ENCODE assay signal across 13 cellular contexts in genomic region chr2:33022989-33023731, GRCh38.
DNase-seq lines count a peak whose midpoint lies in the region; ATAC-seq lines count a peak whose summit lies in the region.
"Had no signal": no experiment of that assay in that cellular context is flagged by ENCODE, and none has a peak within 500 bp of the region (broad histone marks: within the 10 kb centered on the region; RNA-seq: fewer than 3 reads in every experiment).

No MANE protein-coding gene starts in this region.

- CTCF ChIA-PET in T-cell (lab: Charles Lee), result no interaction called here

- H3K27me3 Mint-ChIP-seq in T-cell, result peaks cover 15 to 36% of the 10 kb centered on the region in 2 donors

- peaks cover 0 to 6% (median 4%) of the 10 kb centered on the region in 3 donors for H3K9me3 Mint-ChIP-seq in T-cell
- H3K9me3 Mint-ChIP-seq: activated T-cell treated with anti-CD3 and anti-CD28 coated beads, Interleukin-2, amount 50 U/mL, for 24 hours had no signal

- DNase-seq in Caki2 (ENCODE audit: low read depth) (peak; percentile 40), OCI-M2 (lab: John Stamatoyannopoulos, UW; ENCODE audit: unreplicated experiment) (peak; percentile 44), epithelial cell of prostate (ENCODE audit: low read depth, low spot score) (peak; percentile 40), myocyte (ENCODE audit: low read depth) (peak; percentile 73), T-cell (no peak), 8988T (no peak)
- DNase-seq: activated T-cell treated with anti-CD3 and anti-CD28 coated beads, Interleukin-2, amount 50 U/mL, for 24 hours; DMS79 treated with DMSO at 0.1 percent for 48 hours; effector memory CD8-positive, alpha-beta T cell; NCI-H1092 had no signal

- no peak overlapping the region for H3K4me3 Mint-ChIP-seq in T-cell
- H3K4me3 Mint-ChIP-seq: activated T-cell treated with anti-CD3 and anti-CD28 coated beads, Interleukin-2, amount 50 U/mL, for 24 hours; effector memory CD8-positive, alpha-beta T cell; neural crest cell had no signal

- ATAC-seq in GM21360 (IDR thresholded peaks at IDR 0.05; ENCODE audit: unreplicated experiment) (no peak), T-cell (replicated peaks in 1 of 4) (no peak), GM21526 (IDR thresholded peaks at IDR 0.05; ENCODE audit: low FRiP score, unreplicated experiment) (no peak)
- ATAC-seq: effector memory CD8-positive, alpha-beta T cell had no signal

- in situ Hi-C loops in Caki2 (cut with HindIII; ENCODE audit: low pct_unique_long_range_greater_than_20kb, low sequenced_read_pairs), result no loop called here

- H3K27ac Mint-ChIP-seq in T-cell, result no peak overlapping the region
- H3K27ac Mint-ChIP-seq: activated T-cell treated with anti-CD3 and anti-CD28 coated beads, Interleukin-2, amount 50 U/mL, for 24 hours; effector memory CD8-positive, alpha-beta T cell had no signal

- no peaks in the 10 kb centered on the region for H3K4me1 Mint-ChIP-seq in T-cell

- POLR2A ChIA-PET in T-cell (lab: Charles Lee), result no interaction called here

- H3K27ac ChIP-seq in epithelial cell of prostate, result peak overlapping the region; percentile 30

- no peaks in the 10 kb centered on the region for H3K36me3 Mint-ChIP-seq in T-cell

Comparison
In these comparisons a context has a peak if more than half of its experiments do, and no peak if none do; other contexts are left out.
1. DNase-seq: peak in Caki2 (single experiment), OCI-M2 (single experiment), epithelial cell of prostate (single experiment) and myocyte (single experiment); none in T-cell (0 of 34) and 8988T (single experiment).